In genomic region chr4:68267433-68267944, GRCh38 we compare ENCODE assay signal across 17 cellular contexts. TPM values are rescaled to one million over a fixed set of nuclear protein-coding genes. Genes with fewer than 3 reads are reported as not detected.
A peak's percentile ranks its signal among the peaks of the same experiment; 100 is the strongest.
DNase-seq lines count a peak whose midpoint lies in the region; ATAC-seq and FAIRE-seq lines count a peak whose summit lies in the region.
"Had no signal": no experiment of that assay in that cellular context is flagged by ENCODE, and none has a peak within 500 bp of the region (broad histone marks: within the 10 kb centered on the region; RNA-seq: fewer than 3 reads in every experiment).

No MANE protein-coding gene starts in this region.

- H3K9me3 ChIP-seq in small intestine (ENCODE audit: control insufficient read depth, low read depth): no peaks in the 10 kb centered on the region

- no peaks in the 10 kb centered on the region for H3K36me3 Mint-ChIP-seq in activated CD4-positive, alpha-beta T cell treated with anti-CD3 and anti-CD28 coated beads for 36 hours (ENCODE audit: low read depth)

- peak; percentile 53 for ATAC-seq in activated CD4-positive, alpha-beta T cell treated with anti-CD3 and anti-CD28 coated beads for 36 hours
- ATAC-seq: left ventricle myocardium superior, WTC11 had no signal

- H3K27me3 ChIP-seq in small intestine (ENCODE audit: control insufficient read depth in 2 of 2, insufficient read depth in 2 of 2, low read length in 2 of 2): no peaks in the 10 kb centered on the region

- no peak overlapping the region for H3K27ac ChIP-seq in small intestine (ENCODE audit: low read depth in 1 of 2, low read length in 1 of 2)
- H3K27ac ChIP-seq: 22Rv1, skin epidermis had no signal

- WGBS in small intestine, 3 donors: 42 to 46% (median 42%) methylated on average over 2 of the region's 2 CpGs

- CTCF ChIA-PET in activated CD4-positive, alpha-beta T cell treated with anti-CD3 and anti-CD28 coated beads for 36 hours (lab: Charles Lee): interaction anchor here (1.4 to 1.6 kb wide), 2 partner anchors 18 to 109 kb away, joined by 4 to 5 read pairs; no protein-coding TSS in a partner anchor

- H3K9me3 Mint-ChIP-seq in activated CD4-positive, alpha-beta T cell treated with anti-CD3 and anti-CD28 coated beads for 36 hours (ENCODE audit: low read depth): peaks cover 1% of the 10 kb centered on the region

- no peak overlapping the region for H3K4me3 Mint-ChIP-seq in activated CD4-positive, alpha-beta T cell treated with anti-CD3 and anti-CD28 coated beads for 36 hours
- H3K4me3 Mint-ChIP-seq: WTC11 had no signal

- H3K4me3 ChIP-seq in small intestine (ENCODE audit: low read depth in 1 of 2, low read length in 2 of 2): no peak overlapping the region
- H3K4me3 ChIP-seq: skin epidermis had no signal

- H3K4me1 ChIP-seq in small intestine (ENCODE audit: control insufficient read depth in 2 of 2, insufficient read depth in 1 of 2, low read depth in 1 of 2, low read length in 1 of 2): no peaks in the 10 kb centered on the region

- H3K4me1 Mint-ChIP-seq in activated CD4-positive, alpha-beta T cell treated with anti-CD3 and anti-CD28 coated beads for 36 hours: peaks cover 4% of the 10 kb centered on the region

- peaks cover 6% of the 10 kb centered on the region for H3K27me3 Mint-ChIP-seq in activated CD4-positive, alpha-beta T cell treated with anti-CD3 and anti-CD28 coated beads for 36 hours

- FAIRE-seq in small intestine (lab: Jason Lieb, UNC): no peak

- H3K27ac Mint-ChIP-seq in activated CD4-positive, alpha-beta T cell treated with anti-CD3 and anti-CD28 coated beads for 36 hours: no peak overlapping the region
- H3K27ac Mint-ChIP-seq: WTC11 had no signal

- POLR2A ChIA-PET in activated CD4-positive, alpha-beta T cell treated with anti-CD3 and anti-CD28 coated beads for 36 hours (lab: Charles Lee): no interaction called here

- DNase-seq in activated CD4-positive, alpha-beta T cell treated with anti-CD3 and anti-CD28 coated beads for 36 hours: no peak
- no peak for DNase-seq in activated CD4-positive, alpha-beta T cell treated with anti-CD3 and anti-CD28 coated beads, Interleukin-2, amount 50 U/mL, for 1 hour
- DNase-seq in amniotic epithelial cell (ENCODE audit: low read depth) (peak; percentile 93), hepatic stellate cell (ENCODE audit: low spot score) (peak; percentile 8), small intestine (peak; percentile 2), NCI-H1105 treated with DMSO at 0.1 percent for 48 hours (lab: John Stamatoyannopoulos, UW) (no peak), CD1c-positive myeloid dendritic cell (ENCODE audit: extremely low spot score) (no peak), NCI-H2196 (lab: John Stamatoyannopoulos, UW; ENCODE audit: unreplicated experiment) (no peak)
- DNase-seq: amniotic stem cell; effector CD4-positive, alpha-beta T cell; head of caudate nucleus; left ventricle myocardium superior; MV-4-11; NCI-H2171 treated with DMSO at 0.1 percent for 48 hours had no signal

- H3K36me3 ChIP-seq in small intestine (ENCODE audit: control insufficient read depth in 2 of 2, insufficient read depth in 2 of 2, low read length in 2 of 2): no peaks in the 10 kb centered on the region

- intact Hi-C loops in activated CD4-positive, alpha-beta T cell treated with anti-CD3 and anti-CD28 coated beads for 36 hours (cut with DNase I, micrococcal nuclease): no loop called here

RNA-seq across cellular contexts. Expression of gene TMPRSS11B, which starts 22.0 kb away (rescaled TPM):
- total RNA-seq in activated CD4-positive, alpha-beta T cell treated with anti-CD3 and anti-CD28 coated beads for 36 hours: not detected
- under 1 TPM in 2 of 3 donors, not detected in 1; 0.12 to 0.27 TPM for polyA plus RNA-seq in small intestine
- total RNA-seq: left ventricle myocardium superior, WTC11 had no signal

Comparison
In these comparisons a context has a peak if more than half of its experiments do, and no peak if none do; other contexts are left out.
1. DNase-seq: peak in amniotic epithelial cell (single experiment), hepatic stellate cell (single experiment) and small intestine (single experiment); none in activated CD4-positive, alpha-beta T cell treated with anti-CD3 and anti-CD28 coated beads for 36 hours (single experiment), activated CD4-positive, alpha-beta T cell treated with anti-CD3 and anti-CD28 coated beads, Interleukin-2, amount 50 U/mL, for 1 hour (single experiment), NCI-H1105 treated with DMSO at 0.1 percent for 48 hours (single experiment), CD1c-positive myeloid dendritic cell (single experiment) and NCI-H2196 (single experiment).